15 cellular contexts compared by ENCODE assay signal in genomic region chr21:46486481-46487000, GRCh38.
"Had no signal": no experiment of that assay in that cellular context is flagged by ENCODE, and none has a peak within 500 bp of the region (broad histone marks: within the 10 kb centered on the region; RNA-seq: fewer than 3 reads in every experiment).

No MANE protein-coding gene starts in this region.

- H3K9me3 Mint-ChIP-seq: activated CD4-positive, alpha-beta memory T cell treated with anti-CD3 and anti-CD28 coated beads for 36 hours; activated T-cell treated with anti-CD3 and anti-CD28 coated beads, Interleukin-2, amount 50 U/mL, for 4 hours; naive B cell; stimulated activated naive B cell treated with anti-CD40 and anti-IgM and Interleukin-4, amounts not matched to agents 10 μg/mL and 1 μg/mL and 100 μg/mL, for 72 hours had no signal

- H3K27ac ChIP-seq: colonic mucosa, left ventricle myocardium inferior, neutrophil, parathyroid adenoma, thyroid gland, WERI-Rb-1 had no signal

- DNase-seq: activated CD4-positive, alpha-beta memory T cell treated with anti-CD3 and anti-CD28 coated beads for 36 hours; activated effector memory CD4-positive, alpha-beta T cell treated with Interleukin-2 at 50 U/mL for 16 hours; activated naive CD4-positive, alpha-beta T cell treated with anti-CD3 and anti-CD28 coated beads, Interleukin-2, amount 50 U/mL, for 16 hours; activated T-cell treated with anti-CD3 and anti-CD28 coated beads, Interleukin-2, amount 50 U/mL, for 4 hours; colonic mucosa; kidney; left ventricle myocardium inferior; naive B cell; retina; stimulated activated CD4-positive, alpha-beta T cell treated with anti-CD3 and anti-CD28 coated beads, Interleukin-12 subunit alpha, Interleukin-12 subunit beta, amount 100 ng/mL, for 4 hours; stimulated activated naive B cell treated with anti-CD40 and anti-IgM and Interleukin-4, amounts not matched to agents 10 μg/mL and 1 μg/mL and 100 μg/mL, for 72 hours; thyroid gland; WERI-Rb-1 had no signal

- H3K36me3 ChIP-seq: colonic mucosa had no signal

- H3K4me3 Mint-ChIP-seq: activated CD4-positive, alpha-beta memory T cell treated with anti-CD3 and anti-CD28 coated beads for 36 hours; activated T-cell treated with anti-CD3 and anti-CD28 coated beads, Interleukin-2, amount 50 U/mL, for 4 hours; naive B cell; stimulated activated naive B cell treated with anti-CD40 and anti-IgM and Interleukin-4, amounts not matched to agents 10 μg/mL and 1 μg/mL and 100 μg/mL, for 72 hours had no signal

- H3K27me3 Mint-ChIP-seq: activated CD4-positive, alpha-beta memory T cell treated with anti-CD3 and anti-CD28 coated beads for 36 hours; naive B cell; stimulated activated naive B cell treated with anti-CD40 and anti-IgM and Interleukin-4, amounts not matched to agents 10 μg/mL and 1 μg/mL and 100 μg/mL, for 72 hours had no signal

- H3K27ac Mint-ChIP-seq: activated CD4-positive, alpha-beta memory T cell treated with anti-CD3 and anti-CD28 coated beads for 36 hours; stimulated activated naive B cell treated with anti-CD40 and anti-IgM and Interleukin-4, amounts not matched to agents 10 μg/mL and 1 μg/mL and 100 μg/mL, for 72 hours had no signal

- H3K9me3 ChIP-seq: colonic mucosa, left ventricle myocardium inferior, neutrophil, thyroid gland had no signal

- H3K27me3 ChIP-seq: colonic mucosa, neutrophil, thyroid gland had no signal

- H2AFZ ChIP-seq: parathyroid adenoma had no signal

- ATAC-seq: activated T-cell treated with anti-CD3 and anti-CD28 coated beads, Interleukin-2, amount 50 U/mL, for 4 hours; stimulated activated naive B cell treated with anti-CD40 and anti-IgM and Interleukin-4, amounts not matched to agents 10 μg/mL and 1 μg/mL and 100 μg/mL, for 72 hours had no signal

- H3K4me3 ChIP-seq: colonic mucosa, left ventricle myocardium inferior, thyroid gland had no signal

- H3K4me1 ChIP-seq: colonic mucosa, parathyroid adenoma, thyroid gland had no signal

- H3K9ac ChIP-seq: parathyroid adenoma had no signal
